8 cellular contexts compared by ENCODE assay signal in genomic region chr1:160193091-160193819, GRCh38. TPM values are rescaled to one million over a fixed set of nuclear protein-coding genes. Genes with fewer than 3 reads are reported as not detected.
DNase-seq lines count a peak whose midpoint lies in the region; ATAC-seq and TF ChIP-seq lines count a peak whose summit lies in the region.

No MANE protein-coding gene starts in this region.

- H3K27me3 ChIP-seq in right lobe of liver = no peaks in the 10 kb centered on the region

- ATAC-seq in HG03460 (IDR thresholded peaks at IDR 0.05; ENCODE audit: unreplicated experiment) = peak; percentile 72
- peak; percentile 92 to 99 (median 96) for ATAC-seq in right lobe of liver
- ATAC-seq in HG03571 (IDR thresholded peaks at IDR 0.05; ENCODE audit: unreplicated experiment) = no peak

- peak; percentile 92 to 98 (median 96) for TF ChIP-seq CTCF in right lobe of liver (IDR thresholded peaks at IDR 0.05)

- DNase-seq in GM04503 (ENCODE audit: low read depth) (peak; percentile 37), NCI-H69 (lab: John Stamatoyannopoulos, UW) (peak; percentile 93), dermis microvascular lymphatic vessel endothelial cell (ENCODE audit: low read depth in 2 of 2) (peak; percentile 72 to 85), right lobe of liver (peak; percentile 76 to 85 (median 84))
- DNase-seq in activated CD4-positive, alpha-beta T cell treated with anti-CD3 and anti-CD28 coated beads, Interleukin-2, amount 50 U/mL, for 4 hours = peak; percentile 72 to 80
- DNase-seq in stimulated activated CD4-positive, alpha-beta T cell treated with anti-CD3 and anti-CD28 coated beads, Interleukin-4, amount 100 ng/mL, for 24 hours = peak; percentile 86

- no peak overlapping the region for H3K4me3 ChIP-seq in right lobe of liver

- no peak overlapping the region for H3K27ac ChIP-seq in right lobe of liver

- TF ChIP-seq POLR2A in right lobe of liver (IDR thresholded peaks at IDR 0.05) = no peak

- intact Hi-C loops in right lobe of liver (cut with DNase I) = loop anchor here in 1 of 2 donors (5.0 to 10.0 kb wide), 3 partner anchors 62 to 172 kb away; partner anchors contain the start of gene NHLH1

- no peaks in the 10 kb centered on the region for H3K9me3 ChIP-seq in right lobe of liver

- 0% methylated on average over 3 of the region's 16 CpGs for WGBS in right lobe of liver (ENCODE audit: insufficient coverage, low coverage, low lambda C conversion rate, missing lambda C conversion rate)

- no peaks in the 10 kb centered on the region for H3K36me3 ChIP-seq in right lobe of liver

- peaks cover 0 to 5% (median 0%) of the 10 kb centered on the region in 4 donors for H3K4me1 ChIP-seq in right lobe of liver

RNA-seq across cellular contexts. Expression of gene CASQ1, which starts 2.9 kb away (rescaled TPM):
- total RNA-seq in dermis microvascular lymphatic vessel endothelial cell (not detected in 2 replicates), right lobe of liver (under 1 TPM in 1 of 6 experiments, not detected in 5; 0.25 TPM)

RNA-seq across cellular contexts. Expression of gene PEA15, which starts 11.9 kb away (rescaled TPM):
- 38.9 and 83.1 TPM in 2 replicates for total RNA-seq in dermis microvascular lymphatic vessel endothelial cell
- 10 to 100 TPM; 11.5 to 45.7 (median 18.0) TPM for total RNA-seq in right lobe of liver

RNA-seq across cellular contexts. Expression of gene ATP1A4, which starts 41.9 kb away (rescaled TPM):
- total RNA-seq in dermis microvascular lymphatic vessel endothelial cell = not detected in 2 replicates
- total RNA-seq in right lobe of liver = not detected

Comparison
In these comparisons a context has a peak if more than half of its experiments do, and no peak if none do; other contexts are left out.
1. DNase-seq: peak in every context shown above with its lines; median percentile 93 in NCI-H69; 86 in stimulated activated CD4-positive, alpha-beta T cell treated with anti-CD3 and anti-CD28 coated beads, Interleukin-4, amount 100 ng/mL, for 24 hours; 84 in right lobe of liver; 78 in dermis microvascular lymphatic vessel endothelial cell; 76 in activated CD4-positive, alpha-beta T cell treated with anti-CD3 and anti-CD28 coated beads, Interleukin-2, amount 50 U/mL, for 4 hours; 37 in GM04503.